ENCODE assay signal across 8 cellular contexts in the genomic region with DNA sequence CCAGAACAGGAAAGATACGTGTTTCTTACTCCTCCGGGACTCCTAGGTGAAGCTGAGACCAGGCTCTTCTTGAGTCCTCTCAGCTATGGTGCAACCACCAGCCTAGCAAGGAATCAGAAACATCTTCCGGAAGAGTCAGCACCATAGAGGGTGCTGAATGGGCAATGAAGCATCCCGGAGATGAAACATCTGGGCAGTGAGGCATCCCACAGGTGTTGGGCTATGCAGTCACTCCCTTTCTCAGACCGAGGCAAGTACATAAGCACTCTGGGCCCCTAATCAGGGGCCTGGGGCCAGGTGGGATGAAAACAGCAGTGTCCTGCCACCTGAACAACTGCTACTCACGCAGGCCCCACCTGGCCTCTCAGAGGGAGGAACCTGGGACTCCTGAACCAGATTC. TPM values are rescaled to one million over a fixed set of nuclear protein-coding genes. Genes with fewer than 3 reads are reported as not detected.
DNase-seq lines count a peak whose midpoint lies in the region; ATAC-seq and TF ChIP-seq lines count a peak whose summit lies in the region.

No MANE protein-coding gene starts in this region.

- no peaks in the 10 kb centered on the region for H3K9me3 ChIP-seq in naive thymus-derived CD4-positive, alpha-beta T cell (ENCODE audit: control insufficient read depth in 2 of 3, low read length in 3 of 3)

- H3K36me3 Mint-ChIP-seq in naive thymus-derived CD4-positive, alpha-beta T cell = peaks cover 0 to 23% (median 15%) of the 10 kb centered on the region in 5 donors

- peaks cover 0 to 7% (median 0%) of the 10 kb centered on the region in 11 donors for H3K9me3 Mint-ChIP-seq in naive thymus-derived CD4-positive, alpha-beta T cell

- peak overlapping the region; percentile 64 to 96 (median 84) for H3K4me3 Mint-ChIP-seq in naive thymus-derived CD4-positive, alpha-beta T cell

- peaks cover 0 to 12% (median 0%) of the 10 kb centered on the region in 3 experiments for H3K36me3 ChIP-seq in naive thymus-derived CD4-positive, alpha-beta T cell (ENCODE audit: control insufficient read depth in 2 of 3, insufficient read depth in 3 of 3, low read length in 3 of 3)

- no peaks in the 10 kb centered on the region for H3K27me3 ChIP-seq in naive thymus-derived CD4-positive, alpha-beta T cell (ENCODE audit: control insufficient read depth in 2 of 2, insufficient read depth in 2 of 2, low read length in 2 of 2)

- CTCF ChIA-PET in naive thymus-derived CD4-positive, alpha-beta T cell (lab: Charles Lee) = interaction anchor here (1.3 to 7.8 kb wide), 3 partner anchors 13 to 71 kb away, joined by 3 to 61 read pairs (median 6); no protein-coding TSS in a partner anchor

- H3K4me1 Mint-ChIP-seq in naive thymus-derived CD4-positive, alpha-beta T cell = peaks cover 39 to 79% (median 65%) of the 10 kb centered on the region in 7 donors

- ATAC-seq in GM19463 (IDR thresholded peaks at IDR 0.05; ENCODE audit: unreplicated experiment) (peak; percentile 20), HG03575 (IDR thresholded peaks at IDR 0.05; ENCODE audit: extremely low read depth, insufficient number of reproducible peaks, low FRiP score, unreplicated experiment) (peak; percentile 20), HG03521 (IDR thresholded peaks at IDR 0.05; ENCODE audit: unreplicated experiment) (no peak)
- ATAC-seq in naive thymus-derived CD4-positive, alpha-beta T cell = no peak

- H3K27me3 Mint-ChIP-seq in naive thymus-derived CD4-positive, alpha-beta T cell = no peaks in the 10 kb centered on the region

- peak overlapping the region; percentile 94 for H3K27ac ChIP-seq in naive thymus-derived CD4-positive, alpha-beta T cell (ENCODE audit: low read depth, low read length)

- intact Hi-C loops in naive thymus-derived CD4-positive, alpha-beta T cell (cut with micrococcal nuclease) = loop anchor here in 1 of 2 donors (5.0 kb wide), 1 partner anchor 1052 kb away; the partner anchor contains the start of genes ATG4B and THAP4

- POLR2A ChIA-PET in naive thymus-derived CD4-positive, alpha-beta T cell (lab: Charles Lee) = interaction anchor here (1.3 to 11.2 kb wide), 5 partner anchors 9 to 565 kb away, joined by 4 to 264 read pairs (median 27); partner anchors contain the start of genes ANKMY1, DUSP28, PASK and PPP1R7

- DNase-seq in AG09309 (ENCODE audit: low read depth) (no peak), choroid plexus epithelial cell (ENCODE audit: low read depth) (no peak), nucleus accumbens (lab: John Stamatoyannopoulos, UW) (no peak), foreskin melanocyte (no peak)
- no peak for DNase-seq in naive thymus-derived CD4-positive, alpha-beta T cell

- H3K4me3 ChIP-seq in AG09309 (ENCODE audit: control insufficient read depth, low read depth, low read length) = peak overlapping the region; percentile 97
- H3K4me3 ChIP-seq in choroid plexus epithelial cell (ENCODE audit: low read depth, low read length) = peak overlapping the region; percentile 94
- peak overlapping the region; percentile 89 for H3K4me3 ChIP-seq in naive thymus-derived CD4-positive, alpha-beta T cell (ENCODE audit: low read length)

- H3K4me1 ChIP-seq in naive thymus-derived CD4-positive, alpha-beta T cell (ENCODE audit: control insufficient read depth in 2 of 2, insufficient read depth in 2 of 2, low read length in 2 of 2) = peaks cover 32 to 33% of the 10 kb centered on the region in 2 donors

- TF ChIP-seq CTCF in AG09309 (IDR thresholded peaks at IDR 0.05; ENCODE audit: control insufficient read depth, insufficient read depth, low read depth, low read length, missing control alignments) (no peak), choroid plexus epithelial cell (conservative IDR thresholded peaks at IDR 0.05; ENCODE audit: low read depth, low read length) (no peak)

- H3K27ac Mint-ChIP-seq in naive thymus-derived CD4-positive, alpha-beta T cell = peak overlapping the region in 5 of 9 donors; percentile 61 to 97 (median 63)

RNA-seq across cellular contexts. Expression of gene CAPN10, which starts 1.4 kb away (rescaled TPM):
- 10 to 100 TPM; 54.1 to 74.8 (median 64.5) TPM for total RNA-seq in naive thymus-derived CD4-positive, alpha-beta T cell
- 10 to 100 TPM in 1 of 2 donors, 1 to 10 TPM in 1; 8.4 to 14.1 TPM for polyA plus RNA-seq in naive thymus-derived CD4-positive, alpha-beta T cell

RNA-seq across cellular contexts. Expression of gene RNPEPL1, which starts 16.8 kb away (rescaled TPM):
- total RNA-seq in naive thymus-derived CD4-positive, alpha-beta T cell = 100 to 1,000 TPM in 4 of 5 experiments, 10 to 100 TPM in 1; 78.5 to 126 (median 112) TPM
- 10 to 100 TPM; 23.0 to 51.2 TPM for polyA plus RNA-seq in naive thymus-derived CD4-positive, alpha-beta T cell

RNA-seq across cellular contexts. Expression of gene DUSP28, which starts 24.9 kb away (rescaled TPM):
- 10 to 100 TPM; 11.1 to 19.5 (median 14.7) TPM for total RNA-seq in naive thymus-derived CD4-positive, alpha-beta T cell
- polyA plus RNA-seq in naive thymus-derived CD4-positive, alpha-beta T cell = 10 to 100 TPM; 17.8 to 30.1 TPM

RNA-seq across cellular contexts. Expression of gene ANKMY1, which starts 27.3 kb away (rescaled TPM):
- 10 to 100 TPM; 33.7 to 83.4 (median 49.2) TPM for total RNA-seq in naive thymus-derived CD4-positive, alpha-beta T cell
- polyA plus RNA-seq in naive thymus-derived CD4-positive, alpha-beta T cell = 10 to 100 TPM in 1 of 2 donors, 1 to 10 TPM in 1; 7.7 to 17.5 TPM

RNA-seq across cellular contexts. Expression of gene GPR35, which starts 40.2 kb away (rescaled TPM):
- total RNA-seq in naive thymus-derived CD4-positive, alpha-beta T cell = 10 to 100 TPM in 3 of 5 experiments, 1 to 10 TPM in 2; 7.1 to 19.0 (median 10.2) TPM
- 1 to 10 TPM in 1 of 2 donors, under 1 TPM in 1; 0.20 to 1.0 TPM for polyA plus RNA-seq in naive thymus-derived CD4-positive, alpha-beta T cell

Comparison
In these comparisons a context has a peak if more than half of its experiments do, and no peak if none do; other contexts are left out.
1. ATAC-seq: peak in GM19463 (single experiment) and HG03575 (single experiment); none in naive thymus-derived CD4-positive, alpha-beta T cell (single experiment) and HG03521 (single experiment).
2. Peak in every context shown above with its lines, with median percentiles within 50 percentile points of each other: H3K4me3 ChIP-seq.